10 cellular contexts compared by ENCODE assay signal in the genomic region with DNA sequence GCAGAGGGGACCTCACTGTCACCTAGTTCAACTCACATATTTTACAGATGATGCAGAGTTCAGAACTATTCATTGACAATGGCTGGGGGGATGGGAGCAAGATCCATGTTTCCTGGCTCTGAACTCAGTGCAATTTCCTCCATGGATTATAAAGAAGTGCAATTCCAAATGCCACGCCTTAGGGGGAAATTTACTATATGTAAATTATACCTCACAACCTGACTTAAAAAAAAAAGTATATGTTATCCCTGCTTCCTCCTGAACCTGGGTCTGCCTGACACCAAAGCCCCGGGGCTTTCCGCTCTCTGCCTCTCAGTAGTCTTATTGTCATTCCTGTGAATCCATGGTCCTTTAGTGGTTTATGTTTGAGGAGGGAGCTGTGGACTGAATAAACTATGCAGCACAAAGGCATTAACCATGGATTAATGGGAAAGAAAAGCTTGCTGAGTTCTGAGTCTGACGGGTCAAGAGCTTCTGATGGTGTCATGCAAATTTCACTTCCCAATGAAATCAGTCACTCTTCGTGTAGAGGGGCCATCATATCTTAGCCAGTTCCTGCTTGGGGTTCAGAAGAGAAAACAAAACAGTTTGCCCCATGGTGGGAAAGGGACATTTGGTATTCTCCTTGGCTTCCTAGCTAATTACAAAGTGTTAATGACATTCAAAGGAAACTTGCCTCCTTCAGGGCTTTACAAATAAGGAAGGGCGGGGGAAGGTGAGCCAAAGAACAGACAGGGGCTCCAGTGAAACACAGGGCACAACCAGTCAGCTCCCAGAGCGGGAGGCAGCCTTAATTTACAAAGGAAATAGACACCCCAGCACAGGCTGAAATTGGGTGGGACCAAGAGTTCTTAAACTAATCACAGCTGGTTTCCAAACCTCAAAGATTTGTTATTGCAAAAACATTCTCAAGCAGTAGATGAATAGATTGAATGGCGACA.
DNase-seq lines count a peak whose midpoint lies in the region; ATAC-seq and TF ChIP-seq lines count a peak whose summit lies in the region.
"Had no signal": no experiment of that assay in that cellular context is flagged by ENCODE, and none has a peak within 500 bp of the region (broad histone marks: within the 10 kb centered on the region; RNA-seq: fewer than 3 reads in every experiment).

No MANE protein-coding gene starts in this region.

- peak overlapping the region; percentile 29; the same call in 1 of the 2 replicates for H3K4me2 ChIP-seq in OCI-LY1 (ENCODE audit: low read length)

- peaks cover 25% of the 10 kb centered on the region for H3K4me1 ChIP-seq in OCI-LY1 (ENCODE audit: insufficient read depth, low read length, severe bottlenecking)
- peaks cover 31% of the 10 kb centered on the region for H3K4me1 ChIP-seq in effector memory CD4-positive, alpha-beta T cell (ENCODE audit: control insufficient read depth, insufficient read depth, low read length, poor library complexity, severe bottlenecking)

- H3K79me2 ChIP-seq in OCI-LY1 (ENCODE audit: insufficient read depth, low read length) = no peaks in the 10 kb centered on the region

- H3K27me3 Mint-ChIP-seq in nephron (ENCODE audit: low read depth) = no peaks in the 10 kb centered on the region

- peaks cover 3% of the 10 kb centered on the region for H3K9me3 Mint-ChIP-seq in nephron

- no peaks in the 10 kb centered on the region for H3K9me2 ChIP-seq in OCI-LY1 (ENCODE audit: low read depth, low read length)

- peaks cover 60% of the 10 kb centered on the region for H3K4me1 Mint-ChIP-seq in nephron

- H3K36me3 Mint-ChIP-seq in nephron (ENCODE audit: low read depth) = no peaks in the 10 kb centered on the region

- H3K27ac ChIP-seq in OCI-LY1 (ENCODE audit: low read depth, low read length, poor library complexity, severe bottlenecking) = peak overlapping the region; percentile 23
- H3K27ac ChIP-seq in effector memory CD4-positive, alpha-beta T cell (ENCODE audit: insufficient read depth, low read length, poor library complexity, severe bottlenecking) = peak overlapping the region; percentile 55

- no peaks in the 10 kb centered on the region for H3K36me3 ChIP-seq in OCI-LY1 (ENCODE audit: insufficient read depth, low read length)
- no peaks in the 10 kb centered on the region for H3K36me3 ChIP-seq in effector memory CD4-positive, alpha-beta T cell (ENCODE audit: control insufficient read depth, insufficient read depth, low read length)

- H2AFZ ChIP-seq in OCI-LY1 (ENCODE audit: low read length) = no peak overlapping the region

- no peaks in the 10 kb centered on the region for H3K27me3 ChIP-seq in OCI-LY1 (ENCODE audit: insufficient read depth, low read length)
- no peaks in the 10 kb centered on the region for H3K27me3 ChIP-seq in effector memory CD4-positive, alpha-beta T cell (replicated peaks; ENCODE audit: control insufficient read depth, insufficient read depth, low read length, poor library complexity, severe bottlenecking)

- H3K9ac ChIP-seq in OCI-LY1 (ENCODE audit: low read length) = no peak overlapping the region

- H4K20me1 ChIP-seq in OCI-LY1 (ENCODE audit: insufficient read depth, low read length) = no peaks in the 10 kb centered on the region

- H3K4me3 Mint-ChIP-seq in nephron = no peak overlapping the region

- DNase-seq in EH (ENCODE audit: low read depth) = peak; percentile 48
- no peak for DNase-seq in effector memory CD4-positive, alpha-beta T cell
- DNase-seq in AG20443 (ENCODE audit: low spot score) = no peak
- no peak for DNase-seq in RPMI8226
- no peak for DNase-seq in dedifferentiated amniotic fluid mesenchymal stem cell (ENCODE audit: extremely low spot score)
- DNase-seq: cerebellar nuclear complex, NCI-H345 had no signal

- no peak overlapping the region for H3K4me3 ChIP-seq in OCI-LY1 (ENCODE audit: low read depth, low read length, poor library complexity, severe bottlenecking)
- H3K4me3 ChIP-seq in effector memory CD4-positive, alpha-beta T cell (ENCODE audit: insufficient read depth, low read depth, low read length, poor library complexity, severe bottlenecking) = no peak overlapping the region

- H3F3A ChIP-seq in OCI-LY1 (ENCODE audit: insufficient read depth, low read length) = no peaks in the 10 kb centered on the region

- H3K9me3 ChIP-seq in OCI-LY1 (ENCODE audit: low read length) = no peaks in the 10 kb centered on the region
- no peaks in the 10 kb centered on the region for H3K9me3 ChIP-seq in effector memory CD4-positive, alpha-beta T cell (ENCODE audit: control insufficient read depth, low read length)

- ATAC-seq in HG03354 (IDR thresholded peaks at IDR 0.05; ENCODE audit: poor library complexity, severe bottlenecking, unreplicated experiment) = no peak

- peak overlapping the region; percentile 95 to 98 (median 96) for H3K27ac Mint-ChIP-seq in nephron

- TF ChIP-seq CTCF in OCI-LY1 (IDR thresholded peaks at IDR 0.05; ENCODE audit: low read length) = no peak
- TF ChIP-seq CTCF in nephron (IDR thresholded peaks at IDR 0.05; ENCODE audit: unreplicated experiment in 3 of 3) = no peak
